8 cellular contexts compared by ENCODE assay signal in genomic region chr9:95494022-95494415, GRCh38. TPM values are rescaled to one million over a fixed set of nuclear protein-coding genes. Genes with fewer than 3 reads are reported as not detected.
DNase-seq lines count a peak whose midpoint lies in the region; ATAC-seq, FAIRE-seq and TF ChIP-seq lines count a peak whose summit lies in the region.

No MANE protein-coding gene starts in this region.

- TF ChIP-seq RAD21 in Ishikawa (IDR thresholded peaks at IDR 0.05; ENCODE audit: low read depth), result no peak

- no peaks in the 10 kb centered on the region for H3K36me3 Mint-ChIP-seq in T-cell

- ATAC-seq in T-cell (replicated peaks in 1 of 4) (peak in 3 of 4 experiments; percentile 25 to 39 (median 27)), omental fat pad (ENCODE audit: low FRiP score) (no peak), HG03135 (IDR thresholded peaks at IDR 0.05; ENCODE audit: unreplicated experiment) (no peak)

- H3K27ac Mint-ChIP-seq in T-cell, result peak overlapping the region; percentile 97 to 98

- H3K9me3 ChIP-seq in MG63, result no peaks in the 10 kb centered on the region

- CTCF ChIA-PET in T-cell (lab: Charles Lee), result interaction anchor here in 1 of 2 donors (0.9 to 1.0 kb wide), 2 partner anchors 15 to 566 kb away, joined by 3 read pairs; no protein-coding TSS in a partner anchor

- peaks cover 51 to 82% (median 78%) of the 10 kb centered on the region in 3 donors for H3K4me1 Mint-ChIP-seq in T-cell

- no peaks in the 10 kb centered on the region for H3K36me3 ChIP-seq in MG63

- DNase-seq in GM12892 (ENCODE audit: insufficient read length) (peak; percentile 40), T-cell (peak in 11 of 34 experiments; percentile 13 to 58 (median 45)), fibroblast of villous mesenchyme (ENCODE audit: low read depth) (no peak), omental fat pad (ENCODE audit: low spot score) (no peak), T-helper 9 cell (no peak), MG63 (no peak)

- H3K4me3 ChIP-seq in fibroblast of villous mesenchyme (ENCODE audit: low read depth, low read length), result peak overlapping the region; percentile 8
- H3K4me3 ChIP-seq in MG63, result no peak overlapping the region

- TF ChIP-seq CTCF in fibroblast of villous mesenchyme (IDR thresholded peaks at IDR 0.05; ENCODE audit: insufficient read depth, low read depth, low read length), result no peak
- TF ChIP-seq CTCF in omental fat pad (IDR thresholded peaks at IDR 0.05), result no peak

- POLR2A ChIA-PET in T-cell (lab: Charles Lee), result no interaction called here

- no peak for TF ChIP-seq EP300 in Ishikawa (IDR thresholded peaks at IDR 0.05; ENCODE audit: borderline replicate concordance)

- peaks cover 0 to 3% of the 10 kb centered on the region in 2 donors for H3K27me3 Mint-ChIP-seq in T-cell

- no peak; the same call in 1 of the 2 replicates for TF ChIP-seq POLR2A in GM12892 (IDR thresholded peaks at IDR 0.05; ENCODE audit: low read depth, low read length)

- H3K9me3 Mint-ChIP-seq in T-cell, result no peaks in the 10 kb centered on the region

- peak overlapping the region; percentile 82 to 88 (median 84) for H3K4me3 Mint-ChIP-seq in T-cell

- FAIRE-seq in GM12892 (lab: Jason Lieb, UNC), result no peak

- H3K27me3 ChIP-seq in MG63, result no peaks in the 10 kb centered on the region

TF ChIP-seq in Ishikawa, 13 proteins besides CTCF, POLR2A, EP300 and RAD21:
- TF ChIP-seq EGR1 (IDR thresholded peaks at IDR 0.05), result no peak
- TF ChIP-seq TCF12 (IDR thresholded peaks at IDR 0.05; ENCODE audit: low read depth), result no peak
- no peak for TF ChIP-seq MAX (IDR thresholded peaks at IDR 0.05)
- TF ChIP-seq CREB1 (IDR thresholded peaks at IDR 0.05; ENCODE audit: low read depth), result no peak
- 0 out of 2 replicates have a peak, but pooled peaks have one; percentile 1 for TF ChIP-seq CEBPB (IDR thresholded peaks at IDR 0.05)
- TF ChIP-seq FOXM1 (IDR thresholded peaks at IDR 0.05; ENCODE audit: borderline replicate concordance, low read depth), result no peak
- no peak for TF ChIP-seq NFIC (IDR thresholded peaks at IDR 0.05)

RNA-seq across cellular contexts. Expression of gene PTCH1, which starts 22.8 kb away (rescaled TPM):
- polyA plus RNA-seq in GM12892 (2012; ENCODE audit: missing spikeins), result 4.6 TPM
- total RNA-seq in T-cell (10 to 100 TPM; 23.4 to 35.5 (median 29.2) TPM), fibroblast of villous mesenchyme (1.7 and 2.9 TPM in 2 replicates), omental fat pad (10 to 100 TPM in 1 of 4 donors, 1 to 10 TPM in 3; 3.1 to 14.2 (median 7.9) TPM)
- 2.0 and 2.4 TPM in 2 replicates for total RNA-seq in MG63 (2014; rRNA removed; shearing (Covaris generic); ENCODE audit: low replicate concordance)

Comparison
In these comparisons a context has a peak if more than half of its experiments do, and no peak if none do; other contexts are left out.
1. ATAC-seq: peak in T-cell (3 of 4); none in omental fat pad (single experiment) and HG03135 (single experiment).